Comparison of ENCODE assay signal across 11 cellular contexts in genomic region chr4:2977116-2978097, GRCh38. TPM values are rescaled to one million over a fixed set of nuclear protein-coding genes. Genes with fewer than 3 reads are reported as not detected.
DNase-seq lines count a peak whose midpoint lies in the region; ATAC-seq and TF ChIP-seq lines count a peak whose summit lies in the region.
"Had no signal": no experiment of that assay in that cellular context is flagged by ENCODE, and none has a peak within 500 bp of the region (broad histone marks: within the 10 kb centered on the region; RNA-seq: fewer than 3 reads in every experiment).

No MANE protein-coding gene starts in this region.

- H3K9me3 Mint-ChIP-seq in brain, result peaks cover 0 to 22% (median 4%) of the 10 kb centered on the region in 5 experiments
- H3K9me3 Mint-ChIP-seq: neural progenitor cell had no signal

- no peak overlapping the region for H3K4me3 ChIP-seq in AG10803 (ENCODE audit: low read length)
- H3K4me3 ChIP-seq: neural progenitor cell had no signal

- H3K4me3 Mint-ChIP-seq in brain, result peak overlapping the region in 1 of 5 experiments; percentile 22
- H3K4me3 Mint-ChIP-seq: CD4-positive, CD25-positive, alpha-beta regulatory T cell; neural progenitor cell had no signal

- peaks cover 2% of the 10 kb centered on the region for H3K27me3 Mint-ChIP-seq in brain

- DNase-seq in AG10803 (ENCODE audit: low read depth) (peak; percentile 44), HT1080 (ENCODE audit: low read depth) (peak; percentile 71), kidney tubule cell (ENCODE audit: low spot score) (peak; percentile 52), NCI-H146 treated with DMSO at 0.1 percent for 48 hours (lab: John Stamatoyannopoulos, UW; ENCODE audit: unreplicated experiment) (no peak)
- DNase-seq: SIG-M5 had no signal

- peak overlapping the region in 4 of 5 experiments; percentile 69 to 92 (median 88) for H3K27ac Mint-ChIP-seq in brain
- H3K27ac Mint-ChIP-seq: CD4-positive, CD25-positive, alpha-beta regulatory T cell; neural progenitor cell had no signal

- TF ChIP-seq CTCF in AG10803 (conservative IDR thresholded peaks at IDR 0.05; ENCODE audit: low read length) (no peak), brain (conservative IDR thresholded peaks at IDR 0.05) (no peak)

- H3K4me1 Mint-ChIP-seq in brain, result no peaks in the 10 kb centered on the region

- ATAC-seq in HG03469 (IDR thresholded peaks at IDR 0.05; ENCODE audit: unreplicated experiment), result no peak
- ATAC-seq in HG03457 (IDR thresholded peaks at IDR 0.05; ENCODE audit: unreplicated experiment), result no peak
- ATAC-seq in HG02763 (IDR thresholded peaks at IDR 0.05; ENCODE audit: unreplicated experiment), result no peak

- H3K36me3 Mint-ChIP-seq in brain, result peaks cover 34% of the 10 kb centered on the region
- H3K36me3 Mint-ChIP-seq: neural progenitor cell had no signal

RNA-seq across cellular contexts. Expression of gene GRK4, which starts 14.0 kb away (rescaled TPM):
- 3.5 and 4.4 TPM in 2 replicates for total RNA-seq in HT1080 (2014; rRNA removed; shearing (Covaris generic))
- 3.6 and 4.4 TPM in 2 replicates for polyA plus RNA-seq in HT1080 (2015; cell fraction: cytosol; rRNA removed)
- 3.0 and 3.4 TPM in 2 replicates for polyA plus RNA-seq in HT1080 (2015; cell fraction: nucleus; rRNA removed)
- polyA plus RNA-seq in brain (ENCODE audit: insufficient read depth, low read depth, low replicate concordance), result 8.4 TPM

RNA-seq across cellular contexts. Expression of gene NOP14, which starts 14.2 kb away (rescaled TPM):
- 31.6 and 39.6 TPM in 2 replicates for total RNA-seq in HT1080 (2014; rRNA removed; shearing (Covaris generic))
- 27.0 and 31.3 TPM in 2 replicates for polyA plus RNA-seq in HT1080 (2015; cell fraction: cytosol; rRNA removed)
- 39.7 TPM in 2 replicates for polyA plus RNA-seq in HT1080 (2015; cell fraction: nucleus; rRNA removed)
- polyA plus RNA-seq in brain (ENCODE audit: insufficient read depth, low read depth, low replicate concordance), result 14.7 TPM
